1 cellular context compared by ENCODE assay signal in the genomic region with DNA sequence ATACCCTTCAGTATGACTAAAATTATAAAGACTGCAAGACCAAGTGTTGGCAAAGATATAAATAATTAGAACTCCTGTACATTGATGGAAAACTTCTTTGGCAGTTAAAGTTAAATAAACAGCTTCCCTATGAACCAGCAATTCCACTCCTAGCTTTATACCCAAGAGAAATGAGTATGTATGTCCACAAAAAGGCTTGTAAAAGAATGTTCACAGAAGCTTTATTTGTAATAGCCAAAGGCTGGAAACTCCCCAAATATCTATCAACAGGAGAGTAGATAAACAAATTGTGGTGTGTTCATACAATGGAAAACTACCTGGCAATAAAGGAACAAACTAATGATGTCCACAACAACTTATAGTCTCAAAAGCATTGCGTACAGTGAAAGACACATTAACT.
TF ChIP-seq lines count a peak whose summit lies in the region.

No MANE protein-coding gene starts in this region.

TF ChIP-seq in GM23338, 12 proteins besides CTCF, POLR2A, EP300 and RAD21 (continued from another document):
- TF ChIP-seq EZH2phosphoT487 (IDR thresholded peaks at IDR 0.05; ENCODE audit: unreplicated experiment) (no peak), CREB1 (CRISPR knock-in tag; IDR thresholded peaks at IDR 0.05; ENCODE audit: low read depth) (no peak), STAT1 (IDR thresholded peaks at IDR 0.05; ENCODE audit: unreplicated experiment) (no peak), JUNB (IDR thresholded peaks at IDR 0.05; ENCODE audit: unreplicated experiment) (no peak), POLR2AphosphoS5 (IDR thresholded peaks at IDR 0.05; ENCODE audit: low read depth) (no peak), ZNF331 (CRISPR knock-in tag; IDR thresholded peaks at IDR 0.05; ENCODE audit: low read depth) (no peak), EZH2 (IDR thresholded peaks at IDR 0.05; ENCODE audit: low read depth, unreplicated experiment) (no peak), ZNF114 (CRISPR knock-in tag; IDR thresholded peaks at IDR 0.05) (no peak)
- TF ChIP-seq, protein P1, sequence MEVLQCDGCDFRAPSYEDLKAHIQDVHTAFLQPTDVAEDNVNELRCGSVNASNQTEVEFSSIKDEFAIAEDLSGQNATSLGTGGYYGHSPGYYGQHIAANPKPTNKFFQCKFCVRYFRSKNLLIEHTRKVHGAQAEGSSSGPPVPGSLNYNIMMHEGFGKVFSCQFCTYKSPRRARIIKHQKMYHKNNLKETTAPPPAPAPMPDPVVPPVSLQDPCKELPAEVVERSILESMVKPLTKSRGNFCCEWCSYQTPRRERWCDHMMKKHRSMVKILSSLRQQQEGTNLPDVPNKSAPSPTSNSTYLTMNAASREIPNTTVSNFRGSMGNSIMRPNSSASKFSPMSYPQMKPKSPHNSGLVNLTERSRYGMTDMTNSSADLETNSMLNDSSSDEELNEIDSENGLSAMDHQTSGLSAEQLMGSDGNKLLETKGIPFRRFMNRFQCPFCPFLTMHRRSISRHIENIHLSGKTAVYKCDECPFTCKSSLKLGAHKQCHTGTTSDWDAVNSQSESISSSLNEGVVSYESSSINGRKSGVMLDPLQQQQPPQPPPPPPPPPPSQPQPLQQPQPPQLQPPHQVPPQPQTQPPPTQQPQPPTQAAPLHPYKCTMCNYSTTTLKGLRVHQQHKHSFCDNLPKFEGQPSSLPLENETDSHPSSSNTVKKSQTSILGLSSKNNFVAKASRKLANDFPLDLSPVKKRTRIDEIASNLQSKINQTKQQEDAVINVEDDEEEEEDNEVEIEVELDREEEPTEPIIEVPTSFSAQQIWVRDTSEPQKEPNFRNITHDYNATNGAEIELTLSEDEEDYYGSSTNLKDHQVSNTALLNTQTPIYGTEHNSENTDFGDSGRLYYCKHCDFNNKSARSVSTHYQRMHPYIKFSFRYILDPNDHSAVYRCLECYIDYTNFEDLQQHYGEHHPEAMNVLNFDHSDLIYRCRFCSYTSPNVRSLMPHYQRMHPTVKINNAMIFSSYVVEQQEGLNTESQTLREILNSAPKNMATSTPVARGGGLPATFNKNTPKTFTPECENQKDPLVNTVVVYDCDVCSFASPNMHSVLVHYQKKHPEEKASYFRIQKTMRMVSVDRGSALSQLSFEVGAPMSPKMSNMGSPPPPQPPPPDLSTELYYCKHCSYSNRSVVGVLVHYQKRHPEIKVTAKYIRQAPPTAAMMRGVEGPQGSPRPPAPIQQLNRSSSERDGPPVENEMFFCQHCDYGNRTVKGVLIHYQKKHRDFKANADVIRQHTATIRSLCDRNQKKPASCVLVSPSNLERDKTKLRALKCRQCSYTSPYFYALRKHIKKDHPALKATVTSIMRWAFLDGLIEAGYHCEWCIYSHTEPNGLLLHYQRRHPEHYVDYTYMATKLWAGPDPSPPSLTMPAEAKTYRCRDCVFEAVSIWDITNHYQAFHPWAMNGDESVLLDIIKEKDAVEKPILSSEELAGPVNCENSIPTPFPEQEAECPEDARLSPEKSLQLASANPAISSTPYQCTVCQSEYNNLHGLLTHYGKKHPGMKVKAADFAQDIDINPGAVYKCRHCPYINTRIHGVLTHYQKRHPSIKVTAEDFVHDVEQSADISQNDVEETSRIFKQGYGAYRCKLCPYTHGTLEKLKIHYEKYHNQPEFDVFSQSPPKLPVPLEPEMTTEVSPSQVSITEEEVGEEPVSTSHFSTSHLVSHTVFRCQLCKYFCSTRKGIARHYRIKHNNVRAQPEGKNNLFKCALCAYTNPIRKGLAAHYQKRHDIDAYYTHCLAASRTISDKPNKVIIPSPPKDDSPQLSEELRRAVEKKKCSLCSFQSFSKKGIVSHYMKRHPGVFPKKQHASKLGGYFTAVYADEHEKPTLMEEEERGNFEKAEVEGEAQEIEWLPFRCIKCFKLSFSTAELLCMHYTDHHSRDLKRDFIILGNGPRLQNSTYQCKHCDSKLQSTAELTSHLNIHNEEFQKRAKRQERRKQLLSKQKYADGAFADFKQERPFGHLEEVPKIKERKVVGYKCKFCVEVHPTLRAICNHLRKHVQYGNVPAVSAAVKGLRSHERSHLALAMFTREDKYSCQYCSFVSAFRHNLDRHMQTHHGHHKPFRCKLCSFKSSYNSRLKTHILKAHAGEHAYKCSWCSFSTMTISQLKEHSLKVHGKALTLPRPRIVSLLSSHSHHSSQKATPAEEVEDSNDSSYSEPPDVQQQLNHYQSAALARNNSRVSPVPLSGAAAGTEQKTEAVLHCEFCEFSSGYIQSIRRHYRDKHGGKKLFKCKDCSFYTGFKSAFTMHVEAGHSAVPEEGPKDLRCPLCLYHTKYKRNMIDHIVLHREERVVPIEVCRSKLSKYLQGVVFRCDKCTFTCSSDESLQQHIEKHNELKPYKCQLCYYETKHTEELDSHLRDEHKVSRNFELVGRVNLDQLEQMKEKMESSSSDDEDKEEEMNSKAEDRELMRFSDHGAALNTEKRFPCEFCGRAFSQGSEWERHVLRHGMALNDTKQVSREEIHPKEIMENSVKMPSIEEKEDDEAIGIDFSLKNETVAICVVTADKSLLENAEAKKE (CRISPR knock-in tag; IDR thresholded peaks at IDR 0.05): no peak
